In the genomic region with DNA sequence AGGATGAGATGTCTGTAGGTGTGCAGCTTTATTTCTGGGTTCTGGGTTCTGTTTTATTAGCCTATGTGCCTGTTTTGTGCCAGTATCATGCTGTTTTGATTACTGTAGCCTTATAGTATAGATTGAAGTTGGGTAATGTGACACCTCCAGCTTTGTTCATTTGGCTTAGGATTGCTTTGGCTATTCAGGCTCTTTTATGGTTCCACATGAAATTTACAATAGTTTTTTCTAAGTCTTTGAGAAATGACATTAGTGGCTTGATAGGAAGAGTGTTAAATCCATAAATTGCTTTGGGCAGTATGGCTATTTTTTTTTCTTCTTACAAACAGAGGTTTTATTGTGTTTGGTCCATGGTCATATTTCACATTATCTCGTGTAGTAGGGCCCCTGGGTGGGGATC, we compare ENCODE assay signal across 36 cellular contexts.
"Had no signal": no experiment of that assay in that cellular context is flagged by ENCODE, and none has a peak within 500 bp of the region (broad histone marks: within the 10 kb centered on the region; RNA-seq: fewer than 3 reads in every experiment).

No MANE protein-coding gene starts in this region.

- H3K4me2 ChIP-seq: KMS-11 had no signal

- H3K36me3 ChIP-seq: ascending aorta, cardiac muscle cell had no signal

- H3K9me3 Mint-ChIP-seq: activated B cell treated with CpG ODN at 0.5 μM for 24 hours; activated CD4-positive, alpha-beta memory T cell treated with anti-CD3 and anti-CD28 coated beads for 36 hours; activated naive CD4-positive, alpha-beta T cell treated with anti-CD3 and anti-CD28 coated beads, Interleukin-2, amount 50 U/mL, for 24 hours; activated T-helper 2 cell treated with anti-CD3 and anti-CD28 coated beads, Interferon-gamma antibody, Interleukin-2, Interleukin-4, amounts not matched to agents 10 μg/mL and 5 μg/mL and 100 μg/mL, durations not matched to agents 14 hours and 24 hours and 36 hours; central memory CD8-positive, alpha-beta T cell had no signal

- H3K4me3 Mint-ChIP-seq: activated B cell treated with CpG ODN at 0.5 μM for 24 hours; activated CD4-positive, alpha-beta memory T cell treated with anti-CD3 and anti-CD28 coated beads for 36 hours; activated CD8-positive, alpha-beta memory T cell treated with anti-CD3 and anti-CD28 coated beads, Interleukin-2, amount 10 ng/mL, durations not matched to agents 7 days and 5 days; activated naive CD4-positive, alpha-beta T cell treated with anti-CD3 and anti-CD28 coated beads, Interleukin-2, amount 50 U/mL, for 24 hours; activated naive CD8-positive, alpha-beta T cell treated with anti-CD3 and anti-CD28 coated beads, Interleukin-2, amount 10 ng/mL, durations not matched to agents 7 days and 5 days; central memory CD8-positive, alpha-beta T cell had no signal

- H3K4me1 Mint-ChIP-seq: activated CD8-positive, alpha-beta memory T cell treated with anti-CD3 and anti-CD28 coated beads, Interleukin-2, amount 10 ng/mL, durations not matched to agents 7 days and 5 days; central memory CD8-positive, alpha-beta T cell had no signal

- ATAC-seq: activated CD8-positive, alpha-beta memory T cell treated with anti-CD3 and anti-CD28 coated beads, Interleukin-2, amount 10 ng/mL, durations not matched to agents 7 days and 5 days had no signal

- H3K27me3 Mint-ChIP-seq: activated CD4-positive, alpha-beta memory T cell treated with anti-CD3 and anti-CD28 coated beads for 36 hours; activated naive CD4-positive, alpha-beta T cell treated with anti-CD3 and anti-CD28 coated beads, Interleukin-2, amount 50 U/mL, for 24 hours; activated naive CD8-positive, alpha-beta T cell treated with anti-CD3 and anti-CD28 coated beads, Interleukin-2, amount 10 ng/mL, durations not matched to agents 7 days and 5 days; central memory CD8-positive, alpha-beta T cell had no signal

- H3K9ac ChIP-seq: KMS-11 had no signal

- H3K27me3 ChIP-seq: ascending aorta, cardiac muscle cell had no signal

- H3K4me3 ChIP-seq: ascending aorta, cardiac muscle cell had no signal

- DNase-seq: activated B cell treated with CpG ODN at 0.5 μM for 24 hours; activated CD4-positive, alpha-beta memory T cell treated with anti-CD3 and anti-CD28 coated beads for 36 hours; activated CD4-positive, alpha-beta T cell treated with anti-CD3 and anti-CD28 coated beads for 4 hours; activated CD4-positive, alpha-beta T cell treated with anti-CD3 and anti-CD28 coated beads, Interleukin-2, amount 50 U/mL, for 1 hour; activated CD4-positive, CD25-positive, alpha-beta regulatory T cell treated with anti-CD3 and anti-CD28 coated beads, Interleukin-2, amount 50 U/mL, for 72 hours; activated CD8-positive, alpha-beta memory T cell treated with anti-CD3 and anti-CD28 coated beads for 24 hours; activated CD8-positive, alpha-beta memory T cell treated with anti-CD3 and anti-CD28 coated beads, Interleukin-2, amount 10 ng/mL, durations not matched to agents 7 days and 5 days; activated CD8-positive, alpha-beta memory T cell treated with anti-CD3 and anti-CD28 coated beads, Interleukin-2, amount 50 U/mL, for 48 hours; activated gamma-delta T cell; activated naive CD4-positive, alpha-beta T cell treated with Interleukin-2 at 50 U/mL for 16 hours; activated naive CD8-positive, alpha-beta T cell treated with anti-CD3 and anti-CD28 coated beads, Interleukin-2, amount 10 ng/mL, durations not matched to agents 7 days and 5 days; amygdala; MM.1S; MV-4-11; NCI-H1092 treated with DMSO at 0.1 percent for 48 hours; NCI-H146; NCI-H187; NCI-H2029 treated with DMSO at 0.1 percent for 48 hours; NCI-H2171 treated with DMSO at 0.1 percent for 48 hours; NCI-H2227 treated with DMSO at 0.1 percent for 48 hours; NCI-H446; NCI-H510A treated with DMSO at 0.1 percent for 48 hours; NCI-H526 treated with DMSO at 0.1 percent for 48 hours; NK-92 treated with Interleukin-12 subunit alpha and Interleukin-12 subunit beta, amount 100 ng/mL, for 24 hours; Right ventricle myocardium superior; SW 1271; T-helper 1 cell; T-helper 2 cell; T-helper 9 cell had no signal

- H3K27ac ChIP-seq: ascending aorta, cardiac muscle cell, KMS-11, VCaP had no signal

- H3K36me3 Mint-ChIP-seq: activated CD4-positive, alpha-beta memory T cell treated with anti-CD3 and anti-CD28 coated beads for 36 hours; activated CD8-positive, alpha-beta memory T cell treated with anti-CD3 and anti-CD28 coated beads, Interleukin-2, amount 10 ng/mL, durations not matched to agents 7 days and 5 days; activated naive CD4-positive, alpha-beta T cell treated with anti-CD3 and anti-CD28 coated beads, Interleukin-2, amount 50 U/mL, for 24 hours; activated naive CD8-positive, alpha-beta T cell treated with anti-CD3 and anti-CD28 coated beads, Interleukin-2, amount 10 ng/mL, durations not matched to agents 7 days and 5 days had no signal

- H3K9me3 ChIP-seq: ascending aorta had no signal

- H3K27ac Mint-ChIP-seq: activated B cell treated with CpG ODN at 0.5 μM for 24 hours; activated CD4-positive, alpha-beta memory T cell treated with anti-CD3 and anti-CD28 coated beads for 36 hours; activated CD8-positive, alpha-beta memory T cell treated with anti-CD3 and anti-CD28 coated beads, Interleukin-2, amount 10 ng/mL, durations not matched to agents 7 days and 5 days; activated naive CD4-positive, alpha-beta T cell treated with anti-CD3 and anti-CD28 coated beads, Interleukin-2, amount 50 U/mL, for 24 hours; activated naive CD8-positive, alpha-beta T cell treated with anti-CD3 and anti-CD28 coated beads, Interleukin-2, amount 10 ng/mL, durations not matched to agents 7 days and 5 days; activated T-helper 2 cell treated with anti-CD3 and anti-CD28 coated beads, Interferon-gamma antibody, Interleukin-2, Interleukin-4, amounts not matched to agents 10 μg/mL and 5 μg/mL and 100 μg/mL, durations not matched to agents 14 hours and 24 hours and 36 hours had no signal
